ENCODE assay signal across 8 cellular contexts in the genomic region with DNA sequence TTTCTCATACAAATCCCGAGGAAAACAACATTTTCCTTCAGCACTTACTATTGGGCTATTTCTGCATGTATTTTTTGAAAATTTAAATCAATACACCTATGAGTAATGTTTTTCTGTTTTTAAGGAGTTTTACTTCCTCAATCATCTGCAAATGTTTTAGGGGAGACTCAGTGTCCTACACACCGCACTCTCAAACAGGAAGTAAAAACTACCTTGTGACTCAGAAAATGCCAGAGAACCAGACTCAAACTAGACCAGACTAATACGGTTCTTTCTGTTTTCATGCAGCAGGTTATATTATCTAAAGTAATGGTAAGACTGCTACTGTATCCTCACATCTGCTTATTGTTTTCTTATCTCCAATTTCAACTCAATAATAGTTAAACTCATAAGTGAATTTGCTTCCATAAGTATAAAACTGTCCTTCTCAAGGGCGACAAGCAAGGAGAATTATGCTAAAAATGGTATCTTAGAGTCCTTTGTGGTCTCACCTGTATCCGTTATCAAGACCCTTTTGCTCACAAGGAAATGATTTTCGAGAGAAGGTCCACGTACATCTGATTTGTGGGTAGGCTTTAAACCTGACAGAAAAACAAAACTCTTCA. TPM values are rescaled to one million over a fixed set of nuclear protein-coding genes. Genes with fewer than 3 reads are reported as not detected.
A peak's percentile ranks its signal among the peaks of the same experiment; 100 is the strongest.
DNase-seq lines count a peak whose midpoint lies in the region; ATAC-seq and TF ChIP-seq lines count a peak whose summit lies in the region.

No MANE protein-coding gene starts in this region.

- H3K36me3 ChIP-seq in brain microvascular endothelial cell (replicated peaks) (no peaks in the 10 kb centered on the region), aorta (ENCODE audit: control insufficient read depth in 1 of 2, insufficient read depth in 2 of 2, low read length in 1 of 2) (no peaks in the 10 kb centered on the region)

- intact Hi-C loops in left colon (cut with DNase I, micrococcal nuclease) (no loop called here), aorta (cut with DNase I) (no loop called here)
- intact Hi-C loops in activated CD4-positive, alpha-beta memory T cell treated with anti-CD3 and anti-CD28 coated beads for 36 hours (cut with micrococcal nuclease) = loop anchor here (5.0 to 10.0 kb wide), 2 partner anchors 89 to 157 kb away; a partner anchor contains a TSS

- ATAC-seq in GM21515 (IDR thresholded peaks at IDR 0.05; ENCODE audit: unreplicated experiment) = peak; percentile 71
- peak; percentile 80 for ATAC-seq in HG03521 (IDR thresholded peaks at IDR 0.05; ENCODE audit: unreplicated experiment)
- ATAC-seq in left colon = no peak
- ATAC-seq in aorta (ENCODE audit: low FRiP score) = no peak

- H3K27me3 ChIP-seq in brain microvascular endothelial cell (replicated peaks) = peaks cover 5% of the 10 kb centered on the region
- H3K27me3 ChIP-seq in aorta (ENCODE audit: control insufficient read depth in 1 of 2, insufficient read depth in 2 of 2, low read length in 1 of 2) = no peaks in the 10 kb centered on the region

- peak; percentile 93 for DNase-seq in GM12865 (ENCODE audit: low read depth)
- DNase-seq in brain microvascular endothelial cell = peak; percentile 13
- no peak for DNase-seq in left colon
- DNase-seq in activated CD4-positive, alpha-beta memory T cell treated with anti-CD3 and anti-CD28 coated beads for 36 hours = no peak
- no peak for DNase-seq in aorta
- DNase-seq in HuH-7 (ENCODE audit: low spot score) = no peak

- in situ Hi-C loops in brain microvascular endothelial cell (cut with HindIII; ENCODE audit: low pct_ligation_motif_present, low sequenced_read_pairs) = no loop called here

- no peak overlapping the region for H3K27ac Mint-ChIP-seq in activated CD4-positive, alpha-beta memory T cell treated with anti-CD3 and anti-CD28 coated beads for 36 hours

- no peaks in the 10 kb centered on the region for H3K9me3 ChIP-seq in aorta (ENCODE audit: control insufficient read depth, low read length)

- peaks cover 2% of the 10 kb centered on the region for H3K27me3 Mint-ChIP-seq in activated CD4-positive, alpha-beta memory T cell treated with anti-CD3 and anti-CD28 coated beads for 36 hours

- POLR2A ChIA-PET in activated CD4-positive, alpha-beta memory T cell treated with anti-CD3 and anti-CD28 coated beads for 36 hours (lab: Charles Lee) = no interaction called here

- H3K9me3 Mint-ChIP-seq in activated CD4-positive, alpha-beta memory T cell treated with anti-CD3 and anti-CD28 coated beads for 36 hours = no peaks in the 10 kb centered on the region

- no peaks in the 10 kb centered on the region for H3K4me1 ChIP-seq in aorta (ENCODE audit: control insufficient read depth in 1 of 2, insufficient read depth in 2 of 2, low read length in 2 of 2)

- WGBS in aorta, 2 donors = 69 to 70% methylated on average over 7 of the region's 7 CpGs

- H3K4me3 ChIP-seq in GM12865 (ENCODE audit: low read depth, low read length) = peak overlapping the region; percentile 39; the same call in 1 of the 2 replicates
- no peak overlapping the region for H3K4me3 ChIP-seq in brain microvascular endothelial cell (ENCODE audit: low read depth, low read length)
- no peak overlapping the region for H3K4me3 ChIP-seq in aorta (ENCODE audit: low read length in 2 of 2)

- H3K27ac ChIP-seq in brain microvascular endothelial cell (no peak overlapping the region), aorta (ENCODE audit: low read depth in 1 of 2, low read length in 2 of 2) (no peak overlapping the region)

- CTCF ChIA-PET in activated CD4-positive, alpha-beta memory T cell treated with anti-CD3 and anti-CD28 coated beads for 36 hours (lab: Charles Lee) = no interaction called here

- H3K4me3 Mint-ChIP-seq in activated CD4-positive, alpha-beta memory T cell treated with anti-CD3 and anti-CD28 coated beads for 36 hours = no peak overlapping the region

- H3K4me1 Mint-ChIP-seq in activated CD4-positive, alpha-beta memory T cell treated with anti-CD3 and anti-CD28 coated beads for 36 hours (ENCODE audit: low read depth) = peaks cover 20% of the 10 kb centered on the region

- TF ChIP-seq CTCF in GM12865 (IDR thresholded peaks at IDR 0.05; ENCODE audit: insufficient read depth, low read depth, low read length, missing control alignments) = no peak
- no peak for TF ChIP-seq CTCF in brain microvascular endothelial cell (IDR thresholded peaks at IDR 0.05; ENCODE audit: low read depth, low read length, missing control alignments)

- H3K36me3 Mint-ChIP-seq in activated CD4-positive, alpha-beta memory T cell treated with anti-CD3 and anti-CD28 coated beads for 36 hours = no peaks in the 10 kb centered on the region

RNA-seq across cellular contexts. Expression of a gene that starts 52.5 kb away (rescaled TPM):
- total RNA-seq in left colon (under 1 TPM; 0.15 to 0.47 TPM), aorta (under 1 TPM; 0.30 to 0.52 TPM)
- not detected for total RNA-seq in activated CD4-positive, alpha-beta memory T cell treated with anti-CD3 and anti-CD28 coated beads for 36 hours
- under 1 TPM; 0.13 to 0.50 TPM for polyA plus RNA-seq in aorta

RNA-seq across cellular contexts. Expression of a gene that starts 59.4 kb away (rescaled TPM):
- total RNA-seq in left colon (10 to 100 TPM; 44.8 to 46.4 TPM), aorta (not detected)
- not detected for total RNA-seq in activated CD4-positive, alpha-beta memory T cell treated with anti-CD3 and anti-CD28 coated beads for 36 hours
- polyA plus RNA-seq in aorta = not detected

Comparison
In these comparisons a context has a peak if more than half of its experiments do, and no peak if none do; other contexts are left out.
1. DNase-seq: peak in GM12865 (single experiment) and brain microvascular endothelial cell (single experiment); none in left colon (0 of 2), activated CD4-positive, alpha-beta memory T cell treated with anti-CD3 and anti-CD28 coated beads for 36 hours (single experiment), aorta (0 of 2) and HuH-7 (single experiment).
2. ATAC-seq: peak in GM21515 (single experiment) and HG03521 (single experiment); none in left colon (single experiment) and aorta (single experiment).
3. RNA of a gene that starts 59.4 kb away (total RNA-seq): 44.8 to 46.4 TPM in left colon; not detected in activated CD4-positive, alpha-beta memory T cell treated with anti-CD3 and anti-CD28 coated beads for 36 hours and not detected in aorta; every median in the first group is over 10 times any median in the second.